Comparison of ENCODE assay signal across 2 cellular contexts in genomic region chr19:4320419-4320818, GRCh38.
TF ChIP-seq lines count a peak whose summit lies in the region.

No MANE protein-coding gene starts in this region.

TF ChIP-seq in SK-N-SH, 30 proteins besides CTCF, POLR2A, EP300 and RAD21 (continued from another document):
- TF ChIP-seq IRF3 (IDR thresholded peaks at IDR 0.05; ENCODE audit: low read depth, low read length) (no peak), USF1 (IDR thresholded peaks at IDR 0.05; ENCODE audit: borderline replicate concordance, low read depth) (no peak), TAF1 (IDR thresholded peaks at IDR 0.05; ENCODE audit: borderline replicate concordance, low read depth, low read length) (no peak), RCOR1 (IDR thresholded peaks at IDR 0.05; ENCODE audit: low read length) (no peak), JUND (IDR thresholded peaks at IDR 0.05) (no peak), TCF12 (IDR thresholded peaks at IDR 0.05) (no peak), FOXM1 (IDR thresholded peaks at IDR 0.05; ENCODE audit: low read depth) (no peak), FOSL2 (IDR thresholded peaks at IDR 0.05; ENCODE audit: borderline replicate concordance, low read depth) (no peak), ZBTB33 (IDR thresholded peaks at IDR 0.05; ENCODE audit: borderline replicate concordance, low read depth) (no peak), GATA2 (CRISPR knock-in tag; IDR thresholded peaks at IDR 0.05) (no peak)

TF ChIP-seq in SK-N-SH treated with all-trans-retinoic acid at 6 μM for 48 hours, 23 proteins besides CTCF, POLR2A, EP300 and RAD21 (continued from another document):
- no peak for TF ChIP-seq ESRRG (CRISPR knock-in tag; IDR thresholded peaks at IDR 0.05)
- no peak for TF ChIP-seq OSR1 (CRISPR knock-in tag; IDR thresholded peaks at IDR 0.05)
- TF ChIP-seq TOX (CRISPR knock-in tag; IDR thresholded peaks at IDR 0.05; ENCODE audit: borderline replicate concordance) = no peak
- TF ChIP-seq PPARA (CRISPR knock-in tag; IDR thresholded peaks at IDR 0.05; ENCODE audit: borderline replicate concordance) = no peak
- TF ChIP-seq GLIS3 (CRISPR knock-in tag; IDR thresholded peaks at IDR 0.05) = no peak
- TF ChIP-seq ZNF565 (CRISPR knock-in tag; conservative IDR thresholded peaks at IDR 0.05; ENCODE audit: low read depth) = no peak
